8 cellular contexts compared by ENCODE assay signal in the genomic region with DNA sequence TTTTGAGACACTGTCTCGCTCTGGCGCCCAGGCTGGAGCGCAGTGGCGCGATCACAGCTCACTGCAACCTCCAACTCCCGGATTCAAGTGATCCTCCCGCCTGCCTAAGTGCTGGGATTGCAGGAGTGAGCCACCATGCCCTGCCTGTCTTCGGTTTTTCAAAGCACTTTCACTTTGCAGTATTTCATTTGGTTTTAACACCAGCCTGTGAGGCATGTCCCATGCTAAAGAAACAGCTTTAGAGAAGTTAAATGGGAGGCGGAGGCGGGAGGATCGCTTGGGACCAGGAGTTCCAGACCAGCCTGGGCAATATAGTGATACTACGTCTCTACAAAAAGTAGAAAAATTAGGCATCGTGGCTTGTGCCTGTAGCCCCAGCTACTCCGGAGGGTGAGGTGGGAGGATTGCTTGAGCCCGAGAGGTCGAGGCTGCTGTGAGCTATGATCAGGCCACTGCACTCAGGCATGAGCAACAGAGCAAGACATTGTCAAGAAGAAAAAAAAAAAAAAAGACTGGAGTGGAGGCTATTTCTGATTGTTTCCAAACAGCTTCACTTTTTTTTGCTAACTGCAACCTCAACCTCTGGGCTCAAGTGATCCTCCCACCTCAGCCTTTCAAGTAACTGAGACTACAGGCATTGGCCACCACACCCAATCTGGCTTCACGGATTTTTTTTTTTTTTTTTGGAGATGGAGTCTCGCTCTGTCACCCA. TPM values are rescaled to one million over a fixed set of nuclear protein-coding genes. Genes with fewer than 3 reads are reported as not detected.
DNase-seq lines count a peak whose midpoint lies in the region; ATAC-seq and TF ChIP-seq lines count a peak whose summit lies in the region.

No MANE protein-coding gene starts in this region.

- TF ChIP-seq POLR2A in stomach (IDR thresholded peaks at IDR 0.05), result no peak

- H3K4me1 ChIP-seq in ACC112 (ENCODE audit: control insufficient read depth, insufficient read depth, low read length, unreplicated experiment) (peaks cover 28% of the 10 kb centered on the region), HAP-1 (peaks cover 13% of the 10 kb centered on the region), iPS-20b (ENCODE audit: insufficient read depth, low read length) (no peaks in the 10 kb centered on the region; the same call in 1 of the 2 replicates), stomach (peaks cover 39 to 83% (median 75%) of the 10 kb centered on the region in 4 donors)

- ATAC-seq in HG02623 (IDR thresholded peaks at IDR 0.05; ENCODE audit: unreplicated experiment) (no peak), GM19035 (IDR thresholded peaks at IDR 0.05; ENCODE audit: unreplicated experiment) (no peak)

- DNase-seq in HAP-1 (ENCODE audit: low spot score in 2 of 2) (no peak), stomach (no peak), SHP77 (lab: John Stamatoyannopoulos, UW) (no peak)
- no peak for DNase-seq in activated T-helper 2 cell treated with anti-CD3 and anti-CD28 coated beads, Interferon-gamma antibody, Interleukin-2, Interleukin-4, amounts not matched to agents 10 μg/mL and 5 μg/mL and 100 μg/mL, durations not matched to agents 14 hours and 24 hours and 36 hours (ENCODE audit: low spot score)

- H3K36me3 ChIP-seq in ACC112 (ENCODE audit: insufficient read depth, low read length) (peaks cover 30% of the 10 kb centered on the region), HAP-1 (replicated peaks) (peaks cover 58% of the 10 kb centered on the region), iPS-20b (ENCODE audit: insufficient read depth, low read depth, low read length) (peaks cover 49% of the 10 kb centered on the region), stomach (peaks cover 36 to 58% (median 51%) of the 10 kb centered on the region in 4 donors)

- H3K4me3 ChIP-seq in ACC112 (ENCODE audit: low read depth, low read length) (peak overlapping the region; percentile 97), HAP-1 (peak overlapping the region; percentile 99), iPS-20b (ENCODE audit: low read length) (peak overlapping the region; percentile 85), stomach (peak overlapping the region; percentile 85 to 97 (median 90))

- H3K9me3 ChIP-seq in HAP-1, result no peaks in the 10 kb centered on the region
- H3K9me3 ChIP-seq in iPS-20b (ENCODE audit: insufficient read depth, low read depth, low read length), result no peaks in the 10 kb centered on the region
- H3K9me3 ChIP-seq in stomach, result no peaks in the 10 kb centered on the region

- H3K4me1 Mint-ChIP-seq in activated T-helper 2 cell treated with anti-CD3 and anti-CD28 coated beads, Interferon-gamma antibody, Interleukin-2, Interleukin-4, amounts not matched to agents 10 μg/mL and 5 μg/mL and 100 μg/mL, durations not matched to agents 14 hours and 24 hours and 36 hours (ENCODE audit: low read depth), result peaks cover 28% of the 10 kb centered on the region

- H3K27me3 Mint-ChIP-seq in activated T-helper 2 cell treated with anti-CD3 and anti-CD28 coated beads, Interferon-gamma antibody, Interleukin-2, Interleukin-4, amounts not matched to agents 10 μg/mL and 5 μg/mL and 100 μg/mL, durations not matched to agents 14 hours and 24 hours and 36 hours (ENCODE audit: low read depth), result no peaks in the 10 kb centered on the region

- no peak overlapping the region for H2AFZ ChIP-seq in ACC112 (ENCODE audit: low read length, unreplicated experiment)

- in situ Hi-C loops in HAP-1 (cut with MboI; ENCODE audit: low sequenced_read_pairs), result no loop called here

- 23 to 44% (median 31%) methylated on average over 18 of the region's 18 CpGs for WGBS in stomach, 5 donors

- peaks cover 73% of the 10 kb centered on the region for H3K36me3 Mint-ChIP-seq in activated T-helper 2 cell treated with anti-CD3 and anti-CD28 coated beads, Interferon-gamma antibody, Interleukin-2, Interleukin-4, amounts not matched to agents 10 μg/mL and 5 μg/mL and 100 μg/mL, durations not matched to agents 14 hours and 24 hours and 36 hours (ENCODE audit: low read depth)

- peak overlapping the region; percentile 91 for H3K4me3 Mint-ChIP-seq in activated T-helper 2 cell treated with anti-CD3 and anti-CD28 coated beads, Interferon-gamma antibody, Interleukin-2, Interleukin-4, amounts not matched to agents 10 μg/mL and 5 μg/mL and 100 μg/mL, durations not matched to agents 14 hours and 24 hours and 36 hours (ENCODE audit: low read depth)

- no peaks in the 10 kb centered on the region for H3K9me3 Mint-ChIP-seq in activated T-helper 2 cell treated with anti-CD3 and anti-CD28 coated beads, Interferon-gamma antibody, Interleukin-2, Interleukin-4, amounts not matched to agents 10 μg/mL and 5 μg/mL and 100 μg/mL, durations not matched to agents 14 hours and 24 hours and 36 hours

- intact Hi-C loops in activated T-helper 2 cell treated with anti-CD3 and anti-CD28 coated beads, Interferon-gamma antibody, Interleukin-2, Interleukin-4, amounts not matched to agents 10 μg/mL and 5 μg/mL and 100 μg/mL, durations not matched to agents 14 hours and 24 hours and 36 hours (cut with micrococcal nuclease), result loop anchor here (2.0 to 5.0 kb wide), 2 partner anchors 17 to 951 kb away; partner anchors contain the start of gene MXRA7
- intact Hi-C loops in stomach (cut with DNase I; ENCODE audit: low total_unique reads), result no loop called here

- H3K9ac ChIP-seq in iPS-20b (ENCODE audit: low read depth, low read length), result peak overlapping the region; percentile 95; the same call in 1 of the 2 replicates

- TF ChIP-seq CTCF in stomach (IDR thresholded peaks at IDR 0.05), result no peak

- H3K27ac ChIP-seq in ACC112 (ENCODE audit: low read depth, low read length) (peak overlapping the region; percentile 95), iPS-20b (ENCODE audit: low read length) (no peak overlapping the region), stomach (peak overlapping the region; percentile 72 to 100 (median 100))

- peaks cover 87% of the 10 kb centered on the region for H3K79me2 ChIP-seq in ACC112 (ENCODE audit: control insufficient read depth, insufficient read depth, low read length, unreplicated experiment)

- peak overlapping the region; percentile 93 for H3K27ac Mint-ChIP-seq in activated T-helper 2 cell treated with anti-CD3 and anti-CD28 coated beads, Interferon-gamma antibody, Interleukin-2, Interleukin-4, amounts not matched to agents 10 μg/mL and 5 μg/mL and 100 μg/mL, durations not matched to agents 14 hours and 24 hours and 36 hours

- TF ChIP-seq EP300 in stomach (IDR thresholded peaks at IDR 0.05), result no peak

- H3K27me3 ChIP-seq in ACC112 (ENCODE audit: insufficient read depth, low read length), result no peaks in the 10 kb centered on the region
- no peaks in the 10 kb centered on the region for H3K27me3 ChIP-seq in HAP-1 (ENCODE audit: low read depth)
- no peaks in the 10 kb centered on the region for H3K27me3 ChIP-seq in iPS-20b (ENCODE audit: insufficient read depth, low read length)
- no peaks in the 10 kb centered on the region for H3K27me3 ChIP-seq in stomach

RNA-seq across cellular contexts. Expression of gene METTL23, which starts 1.3 kb away (rescaled TPM):
- total RNA-seq in activated T-helper 2 cell treated with anti-CD3 and anti-CD28 coated beads, Interferon-gamma antibody, Interleukin-2, Interleukin-4, amounts not matched to agents 10 μg/mL and 5 μg/mL and 100 μg/mL, durations not matched to agents 14 hours and 24 hours and 36 hours, result 32.1 and 33.2 TPM in 2 replicates
- 10 to 100 TPM in 4 of 5 donors, 1 to 10 TPM in 1; 1.2 to 72.1 (median 15.5) TPM for total RNA-seq in stomach
- 10 to 100 TPM; 35.4 to 42.0 (median 35.6) TPM for polyA plus RNA-seq in stomach

RNA-seq across cellular contexts. Expression of gene JMJD6, which starts 1.5 kb away (rescaled TPM):
- total RNA-seq in activated T-helper 2 cell treated with anti-CD3 and anti-CD28 coated beads, Interferon-gamma antibody, Interleukin-2, Interleukin-4, amounts not matched to agents 10 μg/mL and 5 μg/mL and 100 μg/mL, durations not matched to agents 14 hours and 24 hours and 36 hours, result 83.5 and 84.9 TPM in 2 replicates
- 10 to 100 TPM in 3 of 5 donors, 1 to 10 TPM in 2; 9.3 to 47.3 (median 16.5) TPM for total RNA-seq in stomach
- 10 to 100 TPM; 25.8 to 32.5 (median 28.5) TPM for polyA plus RNA-seq in stomach

RNA-seq across cellular contexts. Expression of gene SRSF2, which starts 9.2 kb away (rescaled TPM):
- total RNA-seq in activated T-helper 2 cell treated with anti-CD3 and anti-CD28 coated beads, Interferon-gamma antibody, Interleukin-2, Interleukin-4, amounts not matched to agents 10 μg/mL and 5 μg/mL and 100 μg/mL, durations not matched to agents 14 hours and 24 hours and 36 hours, result 456 and 478 TPM in 2 replicates
- total RNA-seq in stomach, result 100 to 1,000 TPM; 166 to 340 (median 280) TPM
- 100 to 1,000 TPM in 2 of 3 donors, 10 to 100 TPM in 1; 96.4 to 166 (median 106) TPM for polyA plus RNA-seq in stomach

RNA-seq across cellular contexts. Expression of gene MFSD11, which starts 10.0 kb away (rescaled TPM):
- 16.9 and 18.6 TPM in 2 replicates for total RNA-seq in activated T-helper 2 cell treated with anti-CD3 and anti-CD28 coated beads, Interferon-gamma antibody, Interleukin-2, Interleukin-4, amounts not matched to agents 10 μg/mL and 5 μg/mL and 100 μg/mL, durations not matched to agents 14 hours and 24 hours and 36 hours
- total RNA-seq in stomach, result 10 to 100 TPM in 4 of 5 donors, 1 to 10 TPM in 1; 7.0 to 66.1 (median 46.8) TPM
- 10 to 100 TPM in 1 of 3 donors, 1 to 10 TPM in 2; 7.2 to 11.2 (median 9.3) TPM for polyA plus RNA-seq in stomach

RNA-seq across cellular contexts. Expression of gene MXRA7, which starts 17.1 kb away (rescaled TPM):
- 6.6 and 8.5 TPM in 2 replicates for total RNA-seq in activated T-helper 2 cell treated with anti-CD3 and anti-CD28 coated beads, Interferon-gamma antibody, Interleukin-2, Interleukin-4, amounts not matched to agents 10 μg/mL and 5 μg/mL and 100 μg/mL, durations not matched to agents 14 hours and 24 hours and 36 hours
- 100 to 1,000 TPM in 2 of 5 donors, 10 to 100 TPM in 3; 41.4 to 209 (median 86.9) TPM for total RNA-seq in stomach
- 100 to 1,000 TPM in 1 of 3 donors, 10 to 100 TPM in 2; 44.5 to 102 (median 54.5) TPM for polyA plus RNA-seq in stomach
